ENCODE assay signal across 25 cellular contexts in genomic region chr4:148946271-148946670, GRCh38.
"Had no signal": no experiment of that assay in that cellular context is flagged by ENCODE, and none has a peak within 500 bp of the region (broad histone marks: within the 10 kb centered on the region; RNA-seq: fewer than 3 reads in every experiment).

No MANE protein-coding gene starts in this region.

- H3K4me3 ChIP-seq: colonic mucosa, esophagus squamous epithelium, gastroesophageal sphincter, heart left ventricle, hepatocyte, left lung, lower lobe of right lung, mucosa of descending colon had no signal

- H3K27me3 ChIP-seq: colonic mucosa, esophagus squamous epithelium, gastroesophageal sphincter, heart left ventricle, hepatocyte, left lung had no signal

- H3K36me3 ChIP-seq: colonic mucosa, esophagus squamous epithelium, gastroesophageal sphincter, heart left ventricle, left lung, lower lobe of right lung had no signal

- DNase-seq: colonic mucosa; cortex of kidney; effector CD8-positive, alpha-beta T cell; effector memory CD8-positive, alpha-beta T cell; endodermal cell; erythroblast; esophagus squamous epithelium; foreskin fibroblast; heart left ventricle; hypothalamus; immature natural killer cell; islet precursor cell; kidney; kidney glomerular epithelial cell; left cardiac atrium; left lung; left ventricle myocardium superior; lower lobe of right lung; mesenchymal stem cell; mucosa of descending colon; naive B cell had no signal

- FAIRE-seq: endometrium, frontal cortex, kidney had no signal
